23 cellular contexts compared by ENCODE assay signal in genomic region chr5:88686743-88687142, GRCh38.
"Had no signal": no experiment of that assay in that cellular context is flagged by ENCODE, and none has a peak within 500 bp of the region (broad histone marks: within the 10 kb centered on the region; RNA-seq: fewer than 3 reads in every experiment).

No MANE protein-coding gene starts in this region.

- H3K9me3 ChIP-seq: body of pancreas, colonic mucosa, gastroesophageal sphincter, heart right ventricle, mucosa of descending colon, pancreas, sigmoid colon, SK-N-SH, transverse colon, uterus had no signal

- H3K9ac ChIP-seq: SK-N-SH had no signal

- H3K36me3 Mint-ChIP-seq: stimulated activated memory B cell treated with anti-CD40 and anti-IgM and Interleukin-4, amounts not matched to agents 10 μg/mL and 1 μg/mL and 100 μg/mL, for 72 hours had no signal

- DNase-seq: activated B cell treated with CpG ODN at 0.5 μM for 24 hours; activated CD4-positive, alpha-beta T cell treated with anti-CD3 and anti-CD28 coated beads for 48 hours; activated CD8-positive, alpha-beta memory T cell treated with anti-CD3 and anti-CD28 coated beads, Interleukin-2, amount 50 U/mL, for 4 hours; activated effector memory CD4-positive, alpha-beta T cell treated with anti-CD3 and anti-CD28 coated beads, Interleukin-2, amount 50 U/mL, for 16 hours; activated T-cell treated with anti-CD3 and anti-CD28 coated beads, Interleukin-2, amount 50 U/mL, for 48 hours; body of pancreas; central memory CD4-positive, alpha-beta T cell; colonic mucosa; heart right ventricle; left ventricle myocardium superior; mucosa of descending colon; naive thymus-derived CD4-positive, alpha-beta T cell; pancreas; sigmoid colon; SK-N-SH; stimulated activated CD4-positive, alpha-beta T cell treated with anti-CD3 and anti-CD28 coated beads, Interleukin-4, amount 100 ng/mL, for 24 hours; transverse colon; uterus had no signal

- H3K4me1 ChIP-seq: colonic mucosa had no signal

- H3K27ac Mint-ChIP-seq: stimulated activated memory B cell treated with anti-CD40 and anti-IgM and Interleukin-4, amounts not matched to agents 10 μg/mL and 1 μg/mL and 100 μg/mL, for 72 hours had no signal

- ATAC-seq: activated naive CD4-positive, alpha-beta T cell treated with anti-CD3 and anti-CD28 coated beads, Interleukin-2, amount 50 U/mL, for 72 hours; body of pancreas; gastroesophageal sphincter; heart right ventricle; left ventricle myocardium superior; mucosa of descending colon; naive thymus-derived CD4-positive, alpha-beta T cell; pancreas; stimulated activated memory B cell treated with anti-CD40 and anti-IgM and Interleukin-4, amounts not matched to agents 10 μg/mL and 1 μg/mL and 100 μg/mL, for 72 hours had no signal

- FAIRE-seq: endometrium, pancreas had no signal

- H3K4me3 ChIP-seq: body of pancreas, colonic mucosa, gastroesophageal sphincter, heart right ventricle, mucosa of descending colon, pancreas, sigmoid colon, transverse colon, uterus had no signal

- H3K4me2 ChIP-seq: SK-N-SH had no signal

- H3K4me3 Mint-ChIP-seq: activated B cell treated with CpG ODN at 0.5 μM for 24 hours; memory B cell; naive thymus-derived CD4-positive, alpha-beta T cell; stimulated activated memory B cell treated with anti-CD40 and anti-IgM and Interleukin-4, amounts not matched to agents 10 μg/mL and 1 μg/mL and 100 μg/mL, for 72 hours had no signal

- H3K36me3 ChIP-seq: colonic mucosa, gastroesophageal sphincter, heart right ventricle, pancreas, sigmoid colon, transverse colon, uterus had no signal

- H3K27ac ChIP-seq: body of pancreas, colonic mucosa, gastroesophageal sphincter, heart right ventricle, pancreas, sigmoid colon, transverse colon, uterus had no signal
